ENCODE assay signal across 28 cellular contexts in the genomic region with DNA sequence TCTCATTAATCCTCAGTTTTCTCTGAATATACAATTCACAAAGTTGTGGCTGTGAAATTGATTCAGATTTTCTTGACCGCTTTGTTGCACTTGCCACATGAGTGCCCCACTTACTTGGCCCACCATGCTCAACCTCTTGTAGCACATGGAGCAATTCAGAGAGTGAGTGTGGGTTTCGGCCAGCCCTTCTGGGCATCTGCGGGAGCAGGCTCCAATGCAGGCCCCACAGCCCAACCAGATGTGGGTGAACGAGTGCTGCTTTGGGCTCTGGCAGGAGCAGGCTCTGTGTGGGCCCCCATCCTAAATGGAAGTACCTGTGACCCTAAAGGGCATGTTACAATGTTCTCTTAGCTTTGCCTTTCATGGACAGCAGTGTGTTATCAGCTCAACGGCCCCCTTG.
"Had no signal": no experiment of that assay in that cellular context is flagged by ENCODE, and none has a peak within 500 bp of the region (broad histone marks: within the 10 kb centered on the region; RNA-seq: fewer than 3 reads in every experiment).

No MANE protein-coding gene starts in this region.

- H3K9me3 Mint-ChIP-seq: endodermal cell had no signal

- H3K4me3 Mint-ChIP-seq: dendritic cell treated with granulocyte-macrophage colony-stimulating factor and Interleukin-4, amounts not matched to agents 40 ng/mL and 50 ng/mL, for 4 days; effector memory CD8-positive, alpha-beta T cell; endodermal cell had no signal

- FAIRE-seq: colon, endometrium, endothelial cell of umbilical vein, frontal cortex had no signal

- H3K27me3 Mint-ChIP-seq: dendritic cell treated with granulocyte-macrophage colony-stimulating factor and Interleukin-4, amounts not matched to agents 40 ng/mL and 50 ng/mL, for 4 days; effector memory CD8-positive, alpha-beta T cell had no signal

- H3K9me3 ChIP-seq: colonic mucosa, esophagus muscularis mucosa, esophagus squamous epithelium, gastrocnemius medialis, gastroesophageal sphincter had no signal

- DNase-seq: colonic mucosa; cortex of kidney; dermis blood vessel endothelial cell; dorsolateral prefrontal cortex; effector CD4-positive, alpha-beta T cell; effector CD8-positive, alpha-beta T cell; effector memory CD4-positive, alpha-beta T cell; effector memory CD8-positive, alpha-beta T cell; endodermal cell; erythroblast; esophagus squamous epithelium; foreskin fibroblast; foreskin keratinocyte; foreskin melanocyte; gastrocnemius medialis; glutamatergic neuron; head of caudate nucleus; heart left ventricle had no signal

- ATAC-seq: effector memory CD8-positive, alpha-beta T cell; esophagus mucosa; foreskin keratinocyte; gastrocnemius medialis; gastroesophageal sphincter; heart left ventricle had no signal

- H3K4me1 Mint-ChIP-seq: endodermal cell had no signal

- H3K27ac ChIP-seq: colonic mucosa, coronary artery, dorsolateral prefrontal cortex, epithelial cell of prostate, esophagus muscularis mucosa, esophagus squamous epithelium, foreskin keratinocyte, gastrocnemius medialis, gastroesophageal sphincter, heart left ventricle had no signal

- H3K4me1 ChIP-seq: colonic mucosa, esophagus muscularis mucosa, esophagus squamous epithelium, foreskin keratinocyte, gastrocnemius medialis, gastroesophageal sphincter, heart left ventricle had no signal

- H3K4me3 ChIP-seq: colonic mucosa, coronary artery, dorsolateral prefrontal cortex, esophagus muscularis mucosa, esophagus squamous epithelium, gastrocnemius medialis, gastroesophageal sphincter, heart left ventricle had no signal

- H3K27ac Mint-ChIP-seq: dendritic cell treated with granulocyte-macrophage colony-stimulating factor and Interleukin-4, amounts not matched to agents 40 ng/mL and 50 ng/mL, for 4 days; effector memory CD8-positive, alpha-beta T cell; endodermal cell had no signal

- H3K36me3 ChIP-seq: colonic mucosa, esophagus muscularis mucosa, esophagus squamous epithelium, gastrocnemius medialis, gastroesophageal sphincter, heart left ventricle had no signal

- H3K27me3 ChIP-seq: colonic mucosa, dorsolateral prefrontal cortex, esophagus muscularis mucosa, esophagus squamous epithelium, foreskin keratinocyte, gastrocnemius medialis, gastroesophageal sphincter, heart left ventricle had no signal
